9 cellular contexts compared by ENCODE assay signal in genomic region chr11:116641561-116642045, GRCh38.
A peak's percentile ranks its signal among the peaks of the same experiment; 100 is the strongest.
DNase-seq lines count a peak whose midpoint lies in the region; TF ChIP-seq lines count a peak whose summit lies in the region.
"Had no signal": no experiment of that assay in that cellular context is flagged by ENCODE, and none has a peak within 500 bp of the region (broad histone marks: within the 10 kb centered on the region; RNA-seq: fewer than 3 reads in every experiment).

No MANE protein-coding gene starts in this region.

- TF ChIP-seq POLR2A in esophagus muscularis mucosa (IDR thresholded peaks at IDR 0.05; ENCODE audit: low read depth), result no peak

- intact Hi-C loops in esophagus muscularis mucosa (cut with DNase I), result no loop called here

- no peaks in the 10 kb centered on the region for H3K4me1 ChIP-seq in esophagus muscularis mucosa

- TF ChIP-seq EP300 in esophagus muscularis mucosa (IDR thresholded peaks at IDR 0.05), result no peak

- WGBS in esophagus muscularis mucosa, result 59% methylated on average over 4 of the region's 11 CpGs

- H3K9me3 Mint-ChIP-seq in progenitor cell of endocrine pancreas (ENCODE audit: low read depth), result no peaks in the 10 kb centered on the region

- no peaks in the 10 kb centered on the region for H3K4me1 Mint-ChIP-seq in progenitor cell of endocrine pancreas (ENCODE audit: low read depth)
- H3K4me1 Mint-ChIP-seq: B cell had no signal

- H3K4me3 Mint-ChIP-seq in progenitor cell of endocrine pancreas (ENCODE audit: low read depth), result no peak overlapping the region
- H3K4me3 Mint-ChIP-seq: B cell had no signal

- H3K27me3 Mint-ChIP-seq in progenitor cell of endocrine pancreas, result peaks cover 16% of the 10 kb centered on the region

- H3K27ac Mint-ChIP-seq in progenitor cell of endocrine pancreas, result no peak overlapping the region
- H3K27ac Mint-ChIP-seq: B cell had no signal

- DNase-seq in NCI-H1436 (lab: John Stamatoyannopoulos, UW) (peak; percentile 67), NCI-H1436 treated with DMSO at 0.1 percent for 48 hours (lab: John Stamatoyannopoulos, UW) (no peak), KG1 (lab: John Stamatoyannopoulos, UW) (peak; percentile 7), RWPE1 (ENCODE audit: low spot score) (peak; percentile 69), esophagus muscularis mucosa (ENCODE audit: extremely low spot score) (peak; percentile 72), progenitor cell of endocrine pancreas (ENCODE audit: low spot score, unreplicated experiment) (peak; percentile 74), T-helper 9 cell (no peak)
- DNase-seq in NK-92 treated with Interleukin-12 subunit alpha and Interleukin-12 subunit beta, amount 100 ng/mL, for 24 hours (lab: John Stamatoyannopoulos, UW), result no peak

- no peaks in the 10 kb centered on the region for H3K36me3 ChIP-seq in esophagus muscularis mucosa

- POLR2A ChIA-PET in RWPE1 (lab: Yijun Ruan, JAX; ENCODE audit: low non-redundant PET), result no interaction called here

- peaks cover 0 to 31% (median 0%) of the 10 kb centered on the region in 4 donors for H3K27me3 ChIP-seq in esophagus muscularis mucosa

- peaks cover 0 to 15% (median 5%) of the 10 kb centered on the region in 4 donors for H3K9me3 ChIP-seq in esophagus muscularis mucosa

- CTCF ChIA-PET in RWPE1 (lab: Yijun Ruan, JAX), result interaction anchor here (0.5 to 1.5 kb wide), 11 partner anchors 25 to 1317 kb away, joined by 3 to 6 read pairs (median 4); no protein-coding TSS in a partner anchor

- H3K36me3 Mint-ChIP-seq in progenitor cell of endocrine pancreas (ENCODE audit: insufficient read depth), result no peaks in the 10 kb centered on the region

- no peak overlapping the region for H3K4me3 ChIP-seq in esophagus muscularis mucosa

- peak; percentile 47 for TF ChIP-seq CTCF in RWPE1 (conservative IDR thresholded peaks at IDR 0.05; ENCODE audit: low read depth)
- peak; percentile 15 to 55 (median 28) for TF ChIP-seq CTCF in esophagus muscularis mucosa (IDR thresholded peaks at IDR 0.05)
- peak; percentile 91 for TF ChIP-seq CTCF in progenitor cell of endocrine pancreas (IDR thresholded peaks at IDR 0.05; ENCODE audit: unreplicated experiment)

- no peak overlapping the region for H3K27ac ChIP-seq in RWPE1
- no peak overlapping the region for H3K27ac ChIP-seq in esophagus muscularis mucosa (replicated peaks in 1 of 4)

Comparison
In these comparisons a context has a peak if more than half of its experiments do, and no peak if none do; other contexts are left out.
1. DNase-seq: peak in NCI-H1436 (single experiment), KG1 (single experiment), RWPE1 (single experiment), esophagus muscularis mucosa (single experiment) and progenitor cell of endocrine pancreas (single experiment); none in NCI-H1436 treated with DMSO at 0.1 percent for 48 hours (single experiment), NK-92 treated with Interleukin-12 subunit alpha and Interleukin-12 subunit beta, amount 100 ng/mL, for 24 hours (single experiment) and T-helper 9 cell (single experiment).
2. CTCF ChIP-seq: peak in every context shown above with its lines; median percentile 91 in progenitor cell of endocrine pancreas; 47 in RWPE1; 28 in esophagus muscularis mucosa.